1 cellular context compared by ENCODE assay signal in genomic region chr7:1103009-1103788, GRCh38.
TF ChIP-seq lines count a peak whose summit lies in the region.

No MANE protein-coding gene starts in this region.

TF ChIP-seq in GM12878, 131 proteins besides CTCF, POLR2A, EP300 and RAD21 (continued from another document and continues in another):
- TF ChIP-seq IRF5 (IDR thresholded peaks at IDR 0.05; ENCODE audit: borderline replicate concordance), result no peak
- peak; percentile 78; the same call in 1 of the 2 replicates for TF ChIP-seq NBN (IDR thresholded peaks at IDR 0.05)
- TF ChIP-seq SRF (IDR thresholded peaks at IDR 0.05; ENCODE audit: low read depth in 2 of 2, low read length in 2 of 2), result no peak
- TF ChIP-seq BRCA1 (IDR thresholded peaks at IDR 0.05; ENCODE audit: low read depth, low read length), result no peak
- peak; percentile 22; the same call in 1 of the 2 replicates for TF ChIP-seq PKNOX1 (IDR thresholded peaks at IDR 0.05)
- TF ChIP-seq MAX (IDR thresholded peaks at IDR 0.05; ENCODE audit: low read depth, low read length), result peak; percentile 11; the same call in 1 of the 2 replicates
- no peak for TF ChIP-seq RBBP5 (conservative IDR thresholded peaks at IDR 0.05)
- TF ChIP-seq MEF2B (IDR thresholded peaks at IDR 0.05; ENCODE audit: partially characterized antibody, poor library complexity, severe bottlenecking), result peak; percentile 25
- TF ChIP-seq LARP7 (IDR thresholded peaks at IDR 0.05), result 0 out of 2 replicates have a peak, but pooled peaks have one; percentile 34
- TF ChIP-seq MXI1 (IDR thresholded peaks at IDR 0.05; ENCODE audit: low read depth, low read length), result no peak; the same call in 1 of the 2 replicates
- no peak for TF ChIP-seq SMC3 (IDR thresholded peaks at IDR 0.05; ENCODE audit: borderline replicate concordance, low read length)
- no peak for TF ChIP-seq RAD51 (IDR thresholded peaks at IDR 0.05)
- TF ChIP-seq DPF2 (IDR thresholded peaks at IDR 0.05), result peak; percentile 80
- TF ChIP-seq POU2F2 (IDR thresholded peaks at IDR 0.05; ENCODE audit: borderline replicate concordance, low read depth, low read length), result peak; percentile 55; the same call in 1 of the 3 replicates
- TF ChIP-seq GATAD2B (conservative IDR thresholded peaks at IDR 0.05; ENCODE audit: low read depth), result peak; percentile 60
- no peak for TF ChIP-seq CBX5 (IDR thresholded peaks at IDR 0.05; ENCODE audit: low read depth)
- no peak for TF ChIP-seq BCLAF1 (IDR thresholded peaks at IDR 0.05)
- TF ChIP-seq ZBED1 (IDR thresholded peaks at IDR 0.05; ENCODE audit: borderline replicate concordance), result no peak
- no peak for TF ChIP-seq ESRRA (IDR thresholded peaks at IDR 0.05; ENCODE audit: low read length)
- no peak for TF ChIP-seq ZZZ3 (IDR thresholded peaks at IDR 0.05; ENCODE audit: control insufficient read depth, insufficient read length, low read depth)
- no peak for TF ChIP-seq E2F8 (IDR thresholded peaks at IDR 0.05; ENCODE audit: low read depth, partially characterized antibody)
- no peak for TF ChIP-seq MYC (IDR thresholded peaks at IDR 0.05; ENCODE audit: insufficient read depth, insufficient read length, insufficient replicate concordance, low read length, severe bottlenecking)
- TF ChIP-seq SKIL (IDR thresholded peaks at IDR 0.05; ENCODE audit: low read depth, poor library complexity, severe bottlenecking), result peak; percentile 86
- no peak for TF ChIP-seq ZNF274 (IDR thresholded peaks at IDR 0.05; ENCODE audit: insufficient read depth, insufficient read length)
- TF ChIP-seq ZBTB40 (IDR thresholded peaks at IDR 0.05; ENCODE audit: borderline replicate concordance), result no peak
- no peak for TF ChIP-seq NR2C2 (IDR thresholded peaks at IDR 0.05; ENCODE audit: borderline replicate concordance, control insufficient read depth, insufficient read length, low read depth)
- TF ChIP-seq SREBF1 (IDR thresholded peaks at IDR 0.05; ENCODE audit: low read length), result no peak
- TF ChIP-seq SPI1 (IDR thresholded peaks at IDR 0.05; ENCODE audit: borderline replicate concordance, insufficient read depth, low read depth, low read length), result peak; percentile 84
- no peak for TF ChIP-seq STAT1 (conservative IDR thresholded peaks at IDR 0.05)
- no peak for TF ChIP-seq CHD1 (IDR thresholded peaks at IDR 0.05; ENCODE audit: low read depth, low read length)
- TF ChIP-seq ZNF217 (IDR thresholded peaks at IDR 0.05), result peak; percentile 8; the same call in 1 of the 2 replicates
- no peak for TF ChIP-seq SUZ12 (IDR thresholded peaks at IDR 0.05; ENCODE audit: unreplicated experiment)
- TF ChIP-seq TCF7 (IDR thresholded peaks at IDR 0.05; ENCODE audit: borderline replicate concordance), result no peak
- no peak for TF ChIP-seq FOS (IDR thresholded peaks at IDR 0.05; ENCODE audit: borderline replicate concordance, extremely low read depth, insufficient read length)
- TF ChIP-seq MLLT1 (IDR thresholded peaks at IDR 0.05), result peak; percentile 16; the same call in 1 of the 2 replicates
- TF ChIP-seq PML (IDR thresholded peaks at IDR 0.05; ENCODE audit: low read length), result peak; percentile 50; the same call in 1 of the 2 replicates
- TF ChIP-seq POLR2AphosphoS5 (IDR thresholded peaks at IDR 0.05; ENCODE audit: low read length), result peak; percentile 59; the same call in 1 of the 2 replicates
- 0 out of 2 replicates have a peak, but pooled peaks have one; percentile 51 for TF ChIP-seq STAT3 (IDR thresholded peaks at IDR 0.05; ENCODE audit: low read depth, low read length)
- TF ChIP-seq NFXL1 (IDR thresholded peaks at IDR 0.05; ENCODE audit: borderline replicate concordance), result no peak
- TF ChIP-seq FOXM1 (IDR thresholded peaks at IDR 0.05; ENCODE audit: low read depth, low read length), result peak; percentile 53; the same call in 1 of the 2 replicates
- TF ChIP-seq ATF7 (IDR thresholded peaks at IDR 0.05; ENCODE audit: low read depth), result peak; percentile 55; the same call in 1 of the 2 replicates
- 0 out of 2 replicates have a peak, but pooled peaks have one; percentile 27 for TF ChIP-seq TAF1 (IDR thresholded peaks at IDR 0.05; ENCODE audit: borderline replicate concordance, low read depth, low read length)
- peak; percentile 30; the same call in 1 of the 2 replicates for TF ChIP-seq CREB1 (IDR thresholded peaks at IDR 0.05; ENCODE audit: low read depth)
- no peak for TF ChIP-seq HCFC1 (IDR thresholded peaks at IDR 0.05; ENCODE audit: low read length)
- TF ChIP-seq HSF1 (IDR thresholded peaks at IDR 0.05; ENCODE audit: low read depth, low read length), result no peak
- TF ChIP-seq ETV6 (conservative IDR thresholded peaks at IDR 0.05 in 1 of 2, IDR thresholded peaks at IDR 0.05 in 1 of 2; ENCODE audit: borderline replicate concordance in 1 of 2, low read depth in 1 of 2), result peak in 1 of 2 experiments; percentile 77; a peak in 2 of 4 replicates
- TF ChIP-seq TBL1XR1 (IDR thresholded peaks at IDR 0.05; ENCODE audit: low read depth, low read length), result no peak
